8 cellular contexts compared by ENCODE assay signal in genomic region chr2:181680055-181680936, GRCh38. TPM values are rescaled to one million over a fixed set of nuclear protein-coding genes. Genes with fewer than 3 reads are reported as not detected.
DNase-seq lines count a peak whose midpoint lies in the region; ATAC-seq and TF ChIP-seq lines count a peak whose summit lies in the region.

TSS of gene NEUROD1 (minus strand) at chr2:181680517. CDS start at chr2:181678860, 1,657 bp downstream.

- H3K36me3 ChIP-seq in ovary = no peaks in the 10 kb centered on the region

- no peak for TF ChIP-seq POLR2A in ovary (IDR thresholded peaks at IDR 0.05)

- WGBS in ovary, 3 donors = 1 to 2% (median 1%) methylated on average over 44 to 45 of the region's 45 CpGs

- DNase-seq in GM10248 (ENCODE audit: extremely low spot score) (peak; percentile 21), NCI-H1092 treated with DMSO at 0.1 percent for 48 hours (lab: John Stamatoyannopoulos, UW) (peak; percentile 70), occipital lobe (lab: John Stamatoyannopoulos, UW) (peak; percentile 21), HCEC 1CT (no peak), ovary (no peak)
- no peak for DNase-seq in central memory CD8-positive, alpha-beta T cell (ENCODE audit: low spot score in 2 of 2)
- no peak for DNase-seq in activated effector memory CD4-positive, alpha-beta T cell treated with Interleukin-2 at 50 U/mL for 16 hours

- POLR2A ChIA-PET in GM10248 (lab: Yijun Ruan, JAX) = no interaction called here

- ATAC-seq in central memory CD8-positive, alpha-beta T cell (replicated peaks; ENCODE audit: extremely low read depth, poor library complexity, severe bottlenecking) = no peak
- ATAC-seq in GM21619 (IDR thresholded peaks at IDR 0.05; ENCODE audit: unreplicated experiment) = no peak

- intact Hi-C loops in ovary (cut with DNase I) = no loop called here

- no peak within 1 kb of the TSS for H3K27ac ChIP-seq in ovary

- H3K4me1 Mint-ChIP-seq in central memory CD8-positive, alpha-beta T cell = peaks cover 32% of the 10 kb centered on the region

- no peak within 1 kb of the TSS for H3K27ac Mint-ChIP-seq in central memory CD8-positive, alpha-beta T cell (ENCODE audit: low read depth)

- H3K4me3 Mint-ChIP-seq in central memory CD8-positive, alpha-beta T cell = peak within 1 kb of the TSS; percentile 8

- peaks cover 8% of the 10 kb centered on the region for H3K36me3 Mint-ChIP-seq in central memory CD8-positive, alpha-beta T cell (ENCODE audit: insufficient read depth)

- H3K4me3 ChIP-seq in ovary = no peak within 1 kb of the TSS

- CTCF ChIA-PET in GM10248 (lab: Yijun Ruan, JAX) = no interaction called here

- H3K9me3 ChIP-seq in ovary = no peaks in the 10 kb centered on the region

- no peaks in the 10 kb centered on the region for H3K27me3 ChIP-seq in ovary

- H3K27me3 Mint-ChIP-seq in central memory CD8-positive, alpha-beta T cell = peaks cover 92% of the 10 kb centered on the region

- no peaks in the 10 kb centered on the region for H3K4me1 ChIP-seq in ovary (ENCODE audit: insufficient read depth)

- H3K9me3 Mint-ChIP-seq in central memory CD8-positive, alpha-beta T cell = peaks cover 4% of the 10 kb centered on the region

- TF ChIP-seq CTCF in GM10248 (IDR thresholded peaks at IDR 0.05; ENCODE audit: control extremely low read depth, extremely low read depth, low read depth, missing control alignments) = no peak
- no peak for TF ChIP-seq CTCF in ovary (IDR thresholded peaks at IDR 0.05)

- no peak for TF ChIP-seq EP300 in ovary (IDR thresholded peaks at IDR 0.05)

RNA-seq across cellular contexts. Expression of gene NEUROD1, which starts in this region (rescaled TPM):
- total RNA-seq in occipital lobe (3.3 TPM), ovary (not detected)
- not detected for polyA plus RNA-seq in ovary

Comparison
In these comparisons a context has a peak if more than half of its experiments do, and no peak if none do; other contexts are left out.
1. DNase-seq: peak in GM10248 (single experiment), NCI-H1092 treated with DMSO at 0.1 percent for 48 hours (single experiment) and occipital lobe (single experiment); none in central memory CD8-positive, alpha-beta T cell (0 of 2), HCEC 1CT (single experiment), activated effector memory CD4-positive, alpha-beta T cell treated with Interleukin-2 at 50 U/mL for 16 hours (single experiment) and ovary (0 of 5).